ENCODE assay signal across 4 cellular contexts in the genomic region with DNA sequence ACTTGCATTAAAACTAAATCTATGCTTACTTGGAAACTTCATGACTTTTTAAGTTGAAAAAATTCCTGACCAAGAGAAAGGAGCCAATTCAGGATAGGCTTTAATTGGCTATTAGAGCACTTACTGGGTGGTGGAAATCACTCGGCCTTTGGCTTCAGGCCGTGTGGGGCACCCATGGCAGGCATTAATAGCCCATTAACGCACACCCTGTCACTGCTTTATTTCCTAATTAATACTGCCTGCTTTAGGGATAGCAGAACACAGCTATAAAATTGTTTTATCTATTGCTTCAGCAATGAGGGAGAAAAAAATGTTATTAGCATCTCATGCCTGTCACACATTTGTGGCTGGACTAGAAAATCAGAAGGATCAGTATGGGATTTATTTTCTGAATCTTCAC.
"Had no signal": no experiment of that assay in that cellular context is flagged by ENCODE, and none has a peak within 500 bp of the region (broad histone marks: within the 10 kb centered on the region; RNA-seq: fewer than 3 reads in every experiment).

No MANE protein-coding gene starts in this region.

- H3K4me3 Mint-ChIP-seq: GM23338, H9, IgD-negative memory B cell had no signal

- H3K4me3 ChIP-seq: GM23338 had no signal

- H3K9me3 Mint-ChIP-seq: GM23338, H9 had no signal

- H3K27ac Mint-ChIP-seq: GM23338, H9, IgD-negative memory B cell had no signal

- H2AFZ ChIP-seq: GM23338 had no signal

- H3K4me2 ChIP-seq: GM23338 had no signal

- ATAC-seq: GM23338 had no signal

- H3K27me3 Mint-ChIP-seq: IgD-negative memory B cell had no signal

- DNase-seq: H9, HCEC 1CT had no signal
